ENCODE assay signal across 1 cellular context in the genomic region with DNA sequence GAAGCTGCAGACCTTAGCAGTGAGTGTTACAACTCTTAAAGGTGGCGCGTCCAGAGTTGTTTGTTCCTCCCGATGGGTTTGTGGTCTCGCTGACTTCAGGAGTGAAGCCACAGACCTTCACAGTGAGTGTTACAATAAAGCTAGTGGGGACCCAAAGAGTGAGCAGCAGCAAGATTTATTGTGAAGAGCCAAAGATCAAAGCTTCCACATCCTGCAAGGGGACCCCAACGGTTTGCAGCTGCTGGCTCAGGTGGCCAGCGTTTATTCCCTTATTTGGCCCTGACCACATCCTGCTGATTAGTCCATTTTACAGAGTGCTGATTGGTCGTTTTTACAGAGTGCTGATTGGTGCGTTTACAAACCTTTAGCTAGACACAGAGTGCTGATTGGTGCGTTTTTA.
A peak's percentile ranks its signal among the peaks of the same experiment; 100 is the strongest.
TF ChIP-seq lines count a peak whose summit lies in the region.

No MANE protein-coding gene starts in this region.

TF ChIP-seq in GM12878, 131 proteins besides CTCF, POLR2A, EP300 and RAD21:
- peak; percentile 62 to 69; a peak in 3 of 4 replicates for TF ChIP-seq SRF (IDR thresholded peaks at IDR 0.05; ENCODE audit: low read depth in 2 of 2, low read length in 2 of 2)
